1 cellular context compared by ENCODE assay signal in the genomic region with DNA sequence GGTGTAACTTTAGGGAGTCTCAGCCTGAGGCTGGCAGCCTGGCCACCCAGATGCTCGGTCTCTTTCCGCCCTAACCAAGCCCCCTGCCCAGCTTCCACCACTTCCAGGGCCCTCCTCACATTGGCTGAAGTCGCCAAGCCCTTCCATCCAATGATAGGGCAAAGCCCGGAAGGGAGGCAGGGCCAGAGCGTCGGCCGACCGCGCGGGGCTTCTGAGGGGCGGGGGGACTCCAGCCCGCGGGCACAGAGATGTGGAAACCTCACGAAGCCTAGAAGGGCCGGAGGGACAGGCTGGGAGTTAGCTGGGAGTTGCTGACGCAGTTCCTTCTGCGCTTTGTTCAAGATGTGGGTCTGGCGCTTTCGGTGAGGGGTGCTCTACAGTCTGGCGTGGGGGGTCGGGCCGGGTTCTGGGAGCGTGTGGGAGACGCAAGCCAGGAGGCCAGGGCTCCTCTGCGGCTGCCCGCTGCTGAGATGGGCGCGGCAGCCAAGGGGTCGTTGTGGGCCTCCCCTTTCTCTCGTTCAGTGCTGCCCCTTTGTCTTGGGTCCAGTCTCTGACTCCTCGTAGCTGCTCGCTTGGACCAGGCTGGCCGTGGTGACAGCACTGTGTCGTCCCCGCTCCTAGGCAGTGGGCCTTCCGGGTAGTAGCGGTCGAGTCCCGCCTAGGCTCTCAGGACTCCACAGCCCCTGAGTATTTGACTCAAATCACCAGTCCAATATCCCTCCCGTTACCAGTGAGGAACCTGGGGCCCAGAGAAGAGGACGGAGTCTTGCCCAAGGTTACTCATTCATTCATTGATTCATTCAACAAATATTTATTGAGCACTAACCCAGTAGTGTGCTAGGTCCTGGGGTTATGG.
A peak's percentile ranks its signal among the peaks of the same experiment; 100 is the strongest.
TF ChIP-seq lines count a peak whose summit lies in the region.

A gene (plus strand): TSS at position 319 of the 856 bp plus-strand sequence. CDS start 9,230 bp downstream, outside the sequence.

TF ChIP-seq in HepG2, 621 proteins besides CTCF, POLR2A, EP300 and RAD21 (continued from another document and continues in another):
- TF ChIP-seq, protein P1, sequence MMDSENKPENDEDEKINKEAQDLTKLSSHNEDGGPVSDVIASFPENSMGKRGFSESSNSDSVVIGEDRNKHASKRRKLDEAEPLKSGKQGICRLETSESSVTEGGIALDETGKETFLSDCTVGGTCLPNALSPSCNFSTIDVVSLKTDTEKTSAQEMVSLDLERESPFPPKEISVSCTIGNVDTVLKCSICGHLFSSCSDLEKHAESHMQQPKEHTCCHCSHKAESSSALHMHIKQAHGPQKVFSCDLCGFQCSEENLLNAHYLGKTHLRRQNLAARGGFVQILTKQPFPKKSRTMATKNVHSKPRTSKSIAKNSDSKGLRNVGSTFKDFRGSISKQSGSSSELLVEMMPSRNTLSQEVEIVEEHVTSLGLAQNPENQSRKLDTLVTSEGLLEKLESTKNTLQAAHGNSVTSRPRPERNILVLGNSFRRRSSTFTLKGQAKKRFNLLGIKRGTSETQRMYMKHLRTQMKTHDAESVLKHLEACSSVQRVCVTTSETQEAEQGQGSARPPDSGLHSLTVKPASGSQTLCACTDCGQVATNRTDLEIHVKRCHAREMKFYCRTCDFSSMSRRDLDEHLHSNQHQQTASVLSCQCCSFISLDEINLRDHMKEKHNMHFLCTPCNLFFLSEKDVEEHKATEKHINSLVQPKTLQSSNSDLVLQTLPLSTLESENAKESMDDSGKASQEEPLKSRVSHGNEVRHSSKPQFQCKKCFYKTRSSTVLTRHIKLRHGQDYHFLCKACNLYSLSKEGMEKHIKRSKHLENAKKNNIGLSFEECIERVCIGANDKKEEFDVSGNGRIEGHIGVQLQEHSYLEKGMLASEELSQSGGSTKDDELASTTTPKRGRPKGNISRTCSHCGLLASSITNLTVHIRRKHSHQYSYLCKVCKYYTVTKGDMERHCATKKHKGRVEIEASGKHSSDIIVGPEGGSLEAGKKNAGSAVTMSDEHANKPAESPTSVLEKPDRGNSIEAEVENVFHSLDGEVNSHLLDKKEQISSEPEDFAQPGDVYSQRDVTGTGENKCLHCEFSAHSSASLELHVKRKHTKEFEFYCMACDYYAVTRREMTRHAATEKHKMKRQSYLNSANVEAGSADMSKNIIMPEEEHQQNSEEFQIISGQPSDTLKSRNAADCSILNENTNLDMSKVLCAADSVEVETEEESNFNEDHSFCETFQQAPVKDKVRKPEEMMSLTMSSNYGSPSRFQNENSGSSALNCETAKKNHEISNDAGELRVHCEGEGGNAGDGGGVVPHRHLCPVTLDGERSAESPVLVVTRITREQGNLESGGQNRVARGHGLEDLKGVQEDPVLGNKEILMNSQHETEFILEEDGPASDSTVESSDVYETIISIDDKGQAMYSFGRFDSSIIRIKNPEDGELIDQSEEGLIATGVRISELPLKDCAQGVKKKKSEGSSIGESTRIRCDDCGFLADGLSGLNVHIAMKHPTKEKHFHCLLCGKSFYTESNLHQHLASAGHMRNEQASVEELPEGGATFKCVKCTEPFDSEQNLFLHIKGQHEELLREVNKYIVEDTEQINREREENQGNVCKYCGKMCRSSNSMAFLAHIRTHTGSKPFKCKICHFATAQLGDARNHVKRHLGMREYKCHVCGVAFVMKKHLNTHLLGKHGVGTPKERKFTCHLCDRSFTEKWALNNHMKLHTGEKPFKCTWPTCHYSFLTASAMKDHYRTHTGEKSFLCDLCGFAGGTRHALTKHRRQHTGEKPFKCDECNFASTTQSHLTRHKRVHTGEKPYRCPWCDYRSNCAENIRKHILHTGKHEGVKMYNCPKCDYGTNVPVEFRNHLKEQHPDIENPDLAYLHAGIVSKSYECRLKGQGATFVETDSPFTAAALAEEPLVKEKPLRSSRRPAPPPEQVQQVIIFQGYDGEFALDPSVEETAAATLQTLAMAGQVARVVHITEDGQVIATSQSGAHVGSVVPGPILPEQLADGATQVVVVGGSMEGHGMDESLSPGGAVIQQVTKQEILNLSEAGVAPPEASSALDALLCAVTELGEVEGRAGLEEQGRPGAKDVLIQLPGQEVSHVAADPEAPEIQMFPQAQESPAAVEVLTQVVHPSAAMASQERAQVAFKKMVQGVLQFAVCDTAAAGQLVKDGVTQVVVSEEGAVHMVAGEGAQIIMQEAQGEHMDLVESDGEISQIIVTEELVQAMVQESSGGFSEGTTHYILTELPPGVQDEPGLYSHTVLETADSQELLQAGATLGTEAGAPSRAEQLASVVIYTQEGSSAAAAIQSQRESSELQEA (CRISPR knock-in tag; IDR thresholded peaks at IDR 0.05; ENCODE audit: not compliant biosample characterization) = peak; percentile 52
- no peak for TF ChIP-seq ZFP37 (CRISPR knock-in tag; IDR thresholded peaks at IDR 0.05; ENCODE audit: borderline replicate concordance)
- no peak for TF ChIP-seq RBAK (CRISPR knock-in tag; IDR thresholded peaks at IDR 0.05)
- TF ChIP-seq, protein P2, sequence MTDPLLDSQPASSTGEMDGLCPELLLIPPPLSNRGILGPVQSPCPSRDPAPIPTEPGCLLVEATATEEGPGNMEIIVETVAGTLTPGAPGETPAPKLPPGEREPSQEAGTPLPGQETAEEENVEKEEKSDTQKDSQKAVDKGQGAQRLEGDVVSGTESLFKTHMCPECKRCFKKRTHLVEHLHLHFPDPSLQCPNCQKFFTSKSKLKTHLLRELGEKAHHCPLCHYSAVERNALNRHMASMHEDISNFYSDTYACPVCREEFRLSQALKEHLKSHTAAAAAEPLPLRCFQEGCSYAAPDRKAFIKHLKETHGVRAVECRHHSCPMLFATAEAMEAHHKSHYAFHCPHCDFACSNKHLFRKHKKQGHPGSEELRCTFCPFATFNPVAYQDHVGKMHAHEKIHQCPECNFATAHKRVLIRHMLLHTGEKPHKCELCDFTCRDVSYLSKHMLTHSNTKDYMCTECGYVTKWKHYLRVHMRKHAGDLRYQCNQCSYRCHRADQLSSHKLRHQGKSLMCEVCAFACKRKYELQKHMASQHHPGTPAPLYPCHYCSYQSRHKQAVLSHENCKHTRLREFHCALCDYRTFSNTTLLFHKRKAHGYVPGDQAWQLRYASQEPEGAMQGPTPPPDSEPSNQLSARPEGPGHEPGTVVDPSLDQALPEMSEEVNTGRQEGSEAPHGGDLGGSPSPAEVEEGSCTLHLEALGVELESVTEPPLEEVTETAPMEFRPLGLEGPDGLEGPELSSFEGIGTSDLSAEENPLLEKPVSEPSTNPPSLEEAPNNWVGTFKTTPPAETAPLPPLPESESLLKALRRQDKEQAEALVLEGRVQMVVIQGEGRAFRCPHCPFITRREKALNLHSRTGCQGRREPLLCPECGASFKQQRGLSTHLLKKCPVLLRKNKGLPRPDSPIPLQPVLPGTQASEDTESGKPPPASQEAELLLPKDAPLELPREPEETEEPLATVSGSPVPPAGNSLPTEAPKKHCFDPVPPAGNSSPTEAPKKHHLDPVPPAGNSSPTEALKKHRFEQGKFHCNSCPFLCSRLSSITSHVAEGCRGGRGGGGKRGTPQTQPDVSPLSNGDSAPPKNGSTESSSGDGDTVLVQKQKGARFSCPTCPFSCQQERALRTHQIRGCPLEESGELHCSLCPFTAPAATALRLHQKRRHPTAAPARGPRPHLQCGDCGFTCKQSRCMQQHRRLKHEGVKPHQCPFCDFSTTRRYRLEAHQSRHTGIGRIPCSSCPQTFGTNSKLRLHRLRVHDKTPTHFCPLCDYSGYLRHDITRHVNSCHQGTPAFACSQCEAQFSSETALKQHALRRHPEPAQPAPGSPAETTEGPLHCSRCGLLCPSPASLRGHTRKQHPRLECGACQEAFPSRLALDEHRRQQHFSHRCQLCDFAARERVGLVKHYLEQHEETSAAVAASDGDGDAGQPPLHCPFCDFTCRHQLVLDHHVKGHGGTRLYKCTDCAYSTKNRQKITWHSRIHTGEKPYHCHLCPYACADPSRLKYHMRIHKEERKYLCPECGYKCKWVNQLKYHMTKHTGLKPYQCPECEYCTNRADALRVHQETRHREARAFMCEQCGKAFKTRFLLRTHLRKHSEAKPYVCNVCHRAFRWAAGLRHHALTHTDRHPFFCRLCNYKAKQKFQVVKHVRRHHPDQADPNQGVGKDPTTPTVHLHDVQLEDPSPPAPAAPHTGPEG (CRISPR knock-in tag; IDR thresholded peaks at IDR 0.05) = no peak
- TF ChIP-seq DNMT3B (CRISPR knock-in tag; conservative IDR thresholded peaks at IDR 0.05) = no peak
- no peak for TF ChIP-seq NR2F6 (IDR thresholded peaks at IDR 0.05)
- TF ChIP-seq NR2F6 (CRISPR knock-in tag; IDR thresholded peaks at IDR 0.05) = no peak
- TF ChIP-seq REL (CRISPR knock-in tag; conservative IDR thresholded peaks at IDR 0.05) = no peak
- TF ChIP-seq ZEB1 (IDR thresholded peaks at IDR 0.05; ENCODE audit: insufficient replicate concordance, low read depth) = no peak
- no peak for TF ChIP-seq NR1H2 (CRISPR knock-in tag; IDR thresholded peaks at IDR 0.05; ENCODE audit: borderline replicate concordance, low read depth)
- TF ChIP-seq SOX6 (IDR thresholded peaks at IDR 0.05) = no peak
- TF ChIP-seq SOX6 (CRISPR knock-in tag; IDR thresholded peaks at IDR 0.05) = 0 out of 2 replicates have a peak, but pooled peaks have one; percentile 12
- no peak for TF ChIP-seq NR2F1 (CRISPR knock-in tag; IDR thresholded peaks at IDR 0.05)
- peak; percentile 57 for TF ChIP-seq AGO2 (optimal IDR thresholded peaks at IDR 0.05; ENCODE audit: low read depth, low read length)
- TF ChIP-seq, protein P3, sequence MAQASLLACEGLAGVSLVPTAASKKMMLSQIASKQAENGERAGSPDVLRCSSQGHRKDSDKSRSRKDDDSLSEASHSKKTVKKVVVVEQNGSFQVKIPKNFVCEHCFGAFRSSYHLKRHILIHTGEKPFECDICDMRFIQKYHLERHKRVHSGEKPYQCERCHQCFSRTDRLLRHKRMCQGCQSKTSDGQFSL (CRISPR knock-in tag; IDR thresholded peaks at IDR 0.05) = no peak
- no peak for TF ChIP-seq IRF2 (CRISPR knock-in tag; IDR thresholded peaks at IDR 0.05)
- peak; percentile 76; the same call in 1 of the 2 replicates for TF ChIP-seq YEATS4 (CRISPR knock-in tag; IDR thresholded peaks at IDR 0.05; ENCODE audit: borderline replicate concordance)
- 0 out of 2 replicates have a peak, but pooled peaks have one; percentile 48 for TF ChIP-seq KMT2A (CRISPR knock-in tag; IDR thresholded peaks at IDR 0.05)
- TF ChIP-seq ZNF777 (CRISPR knock-in tag; IDR thresholded peaks at IDR 0.05) = no peak
- TF ChIP-seq REXO4 (CRISPR knock-in tag; IDR thresholded peaks at IDR 0.05; ENCODE audit: borderline replicate concordance) = no peak
- TF ChIP-seq MAZ (IDR thresholded peaks at IDR 0.05; ENCODE audit: borderline replicate concordance, low read depth, low read length) = 0 out of 2 replicates have a peak, but pooled peaks have one; percentile 35
- TF ChIP-seq MAZ (CRISPR knock-in tag; IDR thresholded peaks at IDR 0.05; ENCODE audit: low read depth) = peak; percentile 52; the same call in 1 of the 2 replicates
- TF ChIP-seq, protein P4, sequence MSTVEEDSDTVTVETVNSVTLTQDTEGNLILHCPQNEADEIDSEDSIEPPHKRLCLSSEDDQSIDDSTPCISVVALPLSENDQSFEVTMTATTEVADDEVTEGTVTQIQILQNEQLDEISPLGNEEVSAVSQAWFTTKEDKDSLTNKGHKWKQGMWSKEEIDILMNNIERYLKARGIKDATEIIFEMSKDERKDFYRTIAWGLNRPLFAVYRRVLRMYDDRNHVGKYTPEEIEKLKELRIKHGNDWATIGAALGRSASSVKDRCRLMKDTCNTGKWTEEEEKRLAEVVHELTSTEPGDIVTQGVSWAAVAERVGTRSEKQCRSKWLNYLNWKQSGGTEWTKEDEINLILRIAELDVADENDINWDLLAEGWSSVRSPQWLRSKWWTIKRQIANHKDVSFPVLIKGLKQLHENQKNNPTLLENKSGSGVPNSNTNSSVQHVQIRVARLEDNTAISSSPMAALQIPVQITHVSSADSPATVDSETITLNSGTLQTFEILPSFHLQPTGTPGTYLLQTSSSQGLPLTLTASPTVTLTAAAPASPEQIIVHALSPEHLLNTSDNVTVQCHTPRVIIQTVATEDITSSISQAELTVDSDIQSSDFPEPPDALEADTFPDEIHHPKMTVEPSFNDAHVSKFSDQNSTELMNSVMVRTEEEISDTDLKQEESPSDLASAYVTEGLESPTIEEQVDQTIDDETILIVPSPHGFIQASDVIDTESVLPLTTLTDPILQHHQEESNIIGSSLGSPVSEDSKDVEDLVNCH (CRISPR knock-in tag; IDR thresholded peaks at IDR 0.05) = no peak
- TF ChIP-seq SRSF9 (IDR thresholded peaks at IDR 0.05; ENCODE audit: borderline replicate concordance, insufficient read depth, low read depth, low read length, poor library complexity, severe bottlenecking) = no peak
- no peak for TF ChIP-seq ZNF615 (CRISPR knock-in tag; IDR thresholded peaks at IDR 0.05; ENCODE audit: borderline replicate concordance)
- 0 out of 2 replicates have a peak, but pooled peaks have one; percentile 19 for TF ChIP-seq ZNF891 (CRISPR knock-in tag; IDR thresholded peaks at IDR 0.05)
- no peak for TF ChIP-seq RFXANK (CRISPR knock-in tag; IDR thresholded peaks at IDR 0.05)
- no peak for TF ChIP-seq CREB1 (IDR thresholded peaks at IDR 0.05)
- peak; percentile 66 for TF ChIP-seq CREB1 (CRISPR knock-in tag; IDR thresholded peaks at IDR 0.05)
- TF ChIP-seq FOXA1 (IDR thresholded peaks at IDR 0.05) = no peak
- TF ChIP-seq FOXA1 (CRISPR knock-in tag; IDR thresholded peaks at IDR 0.05) = no peak
- TF ChIP-seq ZNF124 (CRISPR knock-in tag; IDR thresholded peaks at IDR 0.05) = no peak
- peak; percentile 17 for TF ChIP-seq YY1 (IDR thresholded peaks at IDR 0.05; ENCODE audit: insufficient read depth, insufficient replicate concordance, low read depth, low read length)
- no peak; the same call in 1 of the 2 replicates for TF ChIP-seq SPEN (CRISPR knock-in tag; IDR thresholded peaks at IDR 0.05; ENCODE audit: low read depth)
- TF ChIP-seq, protein P5, sequence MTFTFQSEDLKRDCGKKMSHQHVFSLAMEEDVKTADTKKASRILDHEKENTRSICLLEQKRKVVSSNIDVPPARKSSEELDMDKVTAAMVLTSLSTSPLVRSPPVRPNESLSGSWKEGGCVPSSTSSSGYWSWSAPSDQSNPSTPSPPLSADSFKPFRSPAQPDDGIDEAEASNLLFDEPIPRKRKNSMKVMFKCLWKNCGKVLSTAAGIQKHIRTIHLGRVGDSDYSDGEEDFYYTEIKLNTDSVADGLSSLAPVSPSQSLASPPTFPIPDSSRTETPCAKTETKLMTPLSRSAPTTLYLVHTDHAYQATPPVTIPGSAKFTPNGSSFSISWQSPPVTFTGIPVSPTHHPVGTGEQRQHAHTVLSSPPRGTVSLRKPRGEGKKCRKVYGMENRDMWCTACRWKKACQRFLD (CRISPR knock-in tag; IDR thresholded peaks at IDR 0.05; ENCODE audit: borderline replicate concordance) = no peak
- no peak for TF ChIP-seq IRX3 (CRISPR knock-in tag; IDR thresholded peaks at IDR 0.05; ENCODE audit: borderline replicate concordance, low read depth)
- TF ChIP-seq, protein P6, sequence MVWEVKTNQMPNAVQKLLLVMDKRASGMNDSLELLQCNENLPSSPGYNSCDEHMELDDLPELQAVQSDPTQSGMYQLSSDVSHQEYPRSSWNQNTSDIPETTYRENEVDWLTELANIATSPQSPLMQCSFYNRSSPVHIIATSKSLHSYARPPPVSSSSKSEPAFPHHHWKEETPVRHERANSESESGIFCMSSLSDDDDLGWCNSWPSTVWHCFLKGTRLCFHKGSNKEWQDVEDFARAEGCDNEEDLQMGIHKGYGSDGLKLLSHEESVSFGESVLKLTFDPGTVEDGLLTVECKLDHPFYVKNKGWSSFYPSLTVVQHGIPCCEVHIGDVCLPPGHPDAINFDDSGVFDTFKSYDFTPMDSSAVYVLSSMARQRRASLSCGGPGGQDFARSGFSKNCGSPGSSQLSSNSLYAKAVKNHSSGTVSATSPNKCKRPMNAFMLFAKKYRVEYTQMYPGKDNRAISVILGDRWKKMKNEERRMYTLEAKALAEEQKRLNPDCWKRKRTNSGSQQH (CRISPR knock-in tag; IDR thresholded peaks at IDR 0.05; ENCODE audit: low read depth) = no peak
- no peak for TF ChIP-seq ZNF570 (CRISPR knock-in tag; IDR thresholded peaks at IDR 0.05; ENCODE audit: borderline replicate concordance)
- TF ChIP-seq KLF12 (CRISPR knock-in tag; IDR thresholded peaks at IDR 0.05; ENCODE audit: borderline replicate concordance) = peak; percentile 46; the same call in 1 of the 2 replicates
- no peak for TF ChIP-seq PRMT3 (CRISPR knock-in tag; IDR thresholded peaks at IDR 0.05; ENCODE audit: borderline replicate concordance, low read depth)
- 0 out of 2 replicates have a peak, but pooled peaks have one; percentile 45 for TF ChIP-seq ZNF343 (CRISPR knock-in tag; IDR thresholded peaks at IDR 0.05)
